Comparison of ENCODE assay signal across 8 cellular contexts in the genomic region with DNA sequence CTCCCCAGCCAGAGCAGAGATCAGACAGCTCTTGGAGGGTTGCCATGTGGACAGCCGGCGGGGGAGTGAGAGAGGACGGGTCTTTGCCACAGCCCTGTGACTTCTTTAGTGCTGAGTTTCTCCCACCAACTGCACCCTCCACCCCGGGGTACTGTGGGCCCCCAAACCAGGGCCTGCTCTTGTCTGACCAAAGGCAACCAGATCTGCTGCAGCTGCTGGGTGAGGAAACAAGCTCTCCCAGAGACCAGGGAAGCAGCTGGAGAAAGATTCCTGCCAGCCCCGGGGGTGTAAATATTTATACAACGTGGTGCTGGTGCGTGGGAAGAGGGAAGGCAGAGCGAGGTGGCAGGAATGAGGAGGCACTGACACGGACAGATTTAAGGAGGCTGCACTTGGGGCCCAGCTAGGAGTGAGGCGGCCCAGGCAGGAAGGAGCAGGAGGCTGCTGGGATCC. TPM values are rescaled to one million over a fixed set of nuclear protein-coding genes. Genes with fewer than 3 reads are reported as not detected.
A peak's percentile ranks its signal among the peaks of the same experiment; 100 is the strongest.
DNase-seq lines count a peak whose midpoint lies in the region; ATAC-seq and TF ChIP-seq lines count a peak whose summit lies in the region.

No MANE protein-coding gene starts in this region.

- TF ChIP-seq CTCF in brain microvascular endothelial cell (IDR thresholded peaks at IDR 0.05; ENCODE audit: low read depth, low read length, missing control alignments) (no peak), left lung (IDR thresholded peaks at IDR 0.05) (no peak), thoracic aorta (IDR thresholded peaks at IDR 0.05) (no peak), progenitor cell of endocrine pancreas (IDR thresholded peaks at IDR 0.05; ENCODE audit: unreplicated experiment) (no peak)

- H3K27me3 Mint-ChIP-seq in progenitor cell of endocrine pancreas = no peaks in the 10 kb centered on the region

- in situ Hi-C loops in brain microvascular endothelial cell (cut with HindIII; ENCODE audit: low pct_ligation_motif_present, low sequenced_read_pairs) = loop anchor here (25.0 kb wide), 1 partner anchor 870 kb away; no protein-coding TSS in a partner anchor

- no peak overlapping the region for H3K27ac Mint-ChIP-seq in progenitor cell of endocrine pancreas

- ATAC-seq in left lung = peak; percentile 68
- ATAC-seq in thoracic aorta (ENCODE audit: insufficient number of reproducible peaks, low FRiP score, low read depth) = peak; percentile 37
- no peak for ATAC-seq in HG02885 (IDR thresholded peaks at IDR 0.05; ENCODE audit: poor library complexity, unreplicated experiment)

- H3K27me3 ChIP-seq in brain microvascular endothelial cell (replicated peaks) (no peaks in the 10 kb centered on the region), left lung (no peaks in the 10 kb centered on the region), thoracic aorta (replicated peaks; ENCODE audit: insufficient read depth) (no peaks in the 10 kb centered on the region)

- DNase-seq in CD1c-positive myeloid dendritic cell (ENCODE audit: extremely low spot score) (peak; percentile 86), KG1 (lab: John Stamatoyannopoulos, UW) (peak; percentile 50), brain microvascular endothelial cell (no peak), left lung (peak in 1 of 2 donors; percentile 79), thoracic aorta (ENCODE audit: low spot score) (no peak), progenitor cell of endocrine pancreas (ENCODE audit: low spot score, unreplicated experiment) (no peak), NCI-H1048 (lab: John Stamatoyannopoulos, UW) (no peak)

- H3K9me3 Mint-ChIP-seq in progenitor cell of endocrine pancreas (ENCODE audit: low read depth) = peaks cover 9% of the 10 kb centered on the region

- H3K36me3 Mint-ChIP-seq in progenitor cell of endocrine pancreas (ENCODE audit: insufficient read depth) = peaks cover 3% of the 10 kb centered on the region

- H3K36me3 ChIP-seq in brain microvascular endothelial cell (replicated peaks) (no peaks in the 10 kb centered on the region), left lung (no peaks in the 10 kb centered on the region), thoracic aorta (no peaks in the 10 kb centered on the region)

- H3K4me3 Mint-ChIP-seq in progenitor cell of endocrine pancreas (ENCODE audit: low read depth) = no peak overlapping the region

- H3K4me3 ChIP-seq in brain microvascular endothelial cell (ENCODE audit: low read depth, low read length) (no peak overlapping the region), left lung (no peak overlapping the region), thoracic aorta (no peak overlapping the region)

- H3K9me3 ChIP-seq in left lung (no peaks in the 10 kb centered on the region), thoracic aorta (no peaks in the 10 kb centered on the region)

- peak overlapping the region; percentile 39 for H3K27ac ChIP-seq in brain microvascular endothelial cell
- peak overlapping the region; percentile 75 to 85 for H3K27ac ChIP-seq in left lung
- H3K27ac ChIP-seq in thoracic aorta = peak overlapping the region; percentile 69 to 79

- intact Hi-C loops in left lung (cut with DNase I) = no loop called here

- H3K4me1 Mint-ChIP-seq in progenitor cell of endocrine pancreas (ENCODE audit: low read depth) = peaks cover 7% of the 10 kb centered on the region

- H3K4me1 ChIP-seq in left lung (peaks cover 14 to 42% of the 10 kb centered on the region in 2 donors), thoracic aorta (ENCODE audit: control insufficient read depth in 1 of 2, low read depth in 2 of 2) (peaks cover 15 to 31% of the 10 kb centered on the region in 2 donors)

RNA-seq across cellular contexts. Expression of a gene that starts 14.3 kb away (rescaled TPM):
- 100 to 1,000 TPM; 292 to 395 TPM for total RNA-seq in left lung
- 100 to 1,000 TPM; 233 to 326 TPM for total RNA-seq in thoracic aorta
- total RNA-seq in progenitor cell of endocrine pancreas = 325 and 368 TPM in 2 replicates

Comparison
In these comparisons a context has a peak if more than half of its experiments do, and no peak if none do; other contexts are left out.
1. DNase-seq: peak in CD1c-positive myeloid dendritic cell (single experiment) and KG1 (single experiment); none in brain microvascular endothelial cell (single experiment), thoracic aorta (single experiment), progenitor cell of endocrine pancreas (single experiment) and NCI-H1048 (single experiment).
2. Peak in every context shown above with its lines, with median percentiles within 50 percentile points of each other: H3K27ac ChIP-seq.